Comparison of ENCODE assay signal across 1 cellular context in the genomic region with DNA sequence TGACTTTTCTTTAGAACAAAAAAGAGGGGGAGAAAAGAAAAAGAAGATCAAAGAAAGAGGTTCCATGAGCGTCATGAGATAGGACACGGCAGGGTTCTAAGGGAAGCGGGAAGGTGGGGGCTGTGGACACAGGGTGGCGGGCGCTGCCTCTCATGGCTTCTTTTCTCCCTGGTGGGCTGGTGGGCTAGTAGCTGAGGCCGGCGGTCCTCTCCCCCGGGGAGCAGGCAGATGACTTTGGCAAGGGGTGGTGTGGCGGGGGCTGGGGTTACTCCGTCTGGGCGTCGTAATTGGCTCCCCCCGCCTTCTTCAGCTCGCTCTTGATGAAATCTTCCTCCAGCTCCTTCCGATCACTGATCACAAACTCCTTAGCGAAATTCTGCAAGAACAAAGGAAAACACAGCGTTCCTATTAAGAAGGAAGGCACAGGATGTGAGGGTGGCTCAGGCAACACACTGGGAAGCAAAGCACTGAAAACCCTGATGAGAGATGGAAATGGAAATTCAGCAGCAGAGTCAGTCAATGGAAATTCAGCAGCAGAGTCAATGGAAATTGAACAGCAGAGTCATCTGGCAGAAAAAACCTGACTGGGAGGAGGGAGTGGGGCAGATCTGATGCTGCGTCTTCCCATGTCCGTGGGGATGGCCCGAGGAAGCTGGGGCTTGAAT.
TF ChIP-seq lines count a peak whose summit lies in the region.

No MANE protein-coding gene starts in this region.

TF ChIP-seq in GM23338, 12 proteins besides CTCF, POLR2A, EP300 and RAD21 (continued from another document):
- TF ChIP-seq ZNF462 (CRISPR knock-in tag; IDR thresholded peaks at IDR 0.05), result no peak
- no peak for TF ChIP-seq ETS1 (IDR thresholded peaks at IDR 0.05)
- TF ChIP-seq STAT1 (IDR thresholded peaks at IDR 0.05; ENCODE audit: unreplicated experiment), result no peak
- TF ChIP-seq JUNB (IDR thresholded peaks at IDR 0.05; ENCODE audit: unreplicated experiment), result no peak
- no peak for TF ChIP-seq POLR2AphosphoS5 (IDR thresholded peaks at IDR 0.05; ENCODE audit: low read depth)
- no peak for TF ChIP-seq EZH2phosphoT487 (IDR thresholded peaks at IDR 0.05; ENCODE audit: unreplicated experiment)
- TF ChIP-seq NANOG (IDR thresholded peaks at IDR 0.05; ENCODE audit: borderline replicate concordance), result no peak
- no peak for TF ChIP-seq REST (IDR thresholded peaks at IDR 0.05; ENCODE audit: unreplicated experiment)
- TF ChIP-seq CREB1 (CRISPR knock-in tag; IDR thresholded peaks at IDR 0.05; ENCODE audit: low read depth), result no peak
